ENCODE assay signal across 9 cellular contexts in genomic region chr12:54018608-54018984, GRCh38. TPM values are rescaled to one million over a fixed set of nuclear protein-coding genes. Genes with fewer than 3 reads are reported as not detected.
DNase-seq lines count a peak whose midpoint lies in the region; ATAC-seq and TF ChIP-seq lines count a peak whose summit lies in the region.
"Had no signal": no experiment of that assay in that cellular context is flagged by ENCODE, and none has a peak within 500 bp of the region (broad histone marks: within the 10 kb centered on the region; RNA-seq: fewer than 3 reads in every experiment).

No MANE protein-coding gene starts in this region.

- 4 to 5% (median 5%) methylated on average over 22 of the region's 22 CpGs for WGBS in psoas muscle, 3 donors

- ATAC-seq in psoas muscle (peak; percentile 6 to 18 (median 10)), HG02610 (IDR thresholded peaks at IDR 0.05; ENCODE audit: unreplicated experiment) (no peak)

- no peaks in the 10 kb centered on the region for H3K9me3 ChIP-seq in psoas muscle
- H3K9me3 ChIP-seq: sigmoid colon had no signal

- no peaks in the 10 kb centered on the region for H3K36me3 ChIP-seq in psoas muscle (ENCODE audit: insufficient read depth in 1 of 2, low read depth in 1 of 2)
- H3K36me3 ChIP-seq: sigmoid colon had no signal

- DNase-seq in GM12865 (ENCODE audit: low read depth), result no peak
- DNase-seq in NCI-H2227 (lab: John Stamatoyannopoulos, UW; ENCODE audit: unreplicated experiment), result peak; percentile 47
- DNase-seq in coronary artery (ENCODE audit: low spot score), result no peak
- DNase-seq in psoas muscle, result peak; percentile 70 to 86
- DNase-seq in KBM-7, result no peak
- DNase-seq in anterior cingulate cortex (lab: John Stamatoyannopoulos, UW), result no peak
- no peak for DNase-seq in central memory CD4-positive, alpha-beta T cell
- DNase-seq: sigmoid colon had no signal

- H3K27me3 ChIP-seq in psoas muscle (ENCODE audit: insufficient read depth in 3 of 3, low read length in 2 of 3), result peaks cover 0 to 9% (median 1%) of the 10 kb centered on the region in 3 donors

- H3K4me1 ChIP-seq in psoas muscle, result peaks cover 52% of the 10 kb centered on the region

- intact Hi-C loops in psoas muscle (cut with DNase I), result no loop called here

- TF ChIP-seq CTCF in GM12865 (IDR thresholded peaks at IDR 0.05; ENCODE audit: insufficient read depth, low read depth, low read length, missing control alignments) (no peak), coronary artery (IDR thresholded peaks at IDR 0.05) (no peak), psoas muscle (IDR thresholded peaks at IDR 0.05) (no peak)

- H3K27ac ChIP-seq in coronary artery, result no peak overlapping the region
- H3K27ac ChIP-seq in psoas muscle, result peak overlapping the region; percentile 99

- H3K4me3 ChIP-seq in GM12865 (ENCODE audit: low read depth, low read length), result peak overlapping the region; percentile 63
- peak overlapping the region; percentile 71 for H3K4me3 ChIP-seq in coronary artery
- peak overlapping the region; percentile 77 for H3K4me3 ChIP-seq in psoas muscle

- in situ Hi-C loops in KBM-7 (cut with MboI; ENCODE audit: low pct_unique_long_range_greater_than_20kb, low sequenced_read_pairs), result no loop called here

RNA-seq across cellular contexts. Expression of gene HOXC6, which starts 9.6 kb away (rescaled TPM):
- 10 to 100 TPM in 2 of 4 donors, 1 to 10 TPM in 2; 5.2 to 23.6 (median 12.5) TPM for total RNA-seq in psoas muscle
- polyA plus RNA-seq in psoas muscle, result 1 to 10 TPM; 2.2 to 9.5 (median 4.7) TPM
- total RNA-seq: sigmoid colon had no signal
- polyA plus RNA-seq: sigmoid colon had no signal

RNA-seq across cellular contexts. Expression of gene HOXC8, which starts 9.8 kb away (rescaled TPM):
- total RNA-seq in psoas muscle, result 10 to 100 TPM in 1 of 4 donors, 1 to 10 TPM in 3; 6.7 to 10.2 (median 9.0) TPM
- 1 to 10 TPM; 1.6 to 8.8 (median 3.3) TPM for polyA plus RNA-seq in psoas muscle
- total RNA-seq: sigmoid colon had no signal

RNA-seq across cellular contexts. Expression of gene HOXC5, which starts 14.3 kb away (rescaled TPM):
- 1 to 10 TPM in 2 of 4 donors, under 1 TPM in 2; 0.25 to 3.3 (median 1.1) TPM for total RNA-seq in psoas muscle
- polyA plus RNA-seq in psoas muscle, result under 1 TPM; 0.03 to 0.58 (median 0.04) TPM

RNA-seq across cellular contexts. Expression of gene HOXC9, which starts 18.6 kb away (rescaled TPM):
- total RNA-seq in psoas muscle, result 10 to 100 TPM in 2 of 4 donors, 1 to 10 TPM in 2; 6.4 to 14.6 (median 9.2) TPM
- polyA plus RNA-seq in psoas muscle, result 10 to 100 TPM in 2 of 3 donors, 1 to 10 TPM in 1; 8.8 to 31.1 (median 16.4) TPM
- total RNA-seq: sigmoid colon had no signal

RNA-seq across cellular contexts. Expression of gene HOXC10, which starts 33.6 kb away (rescaled TPM):
- 10 to 100 TPM in 2 of 4 donors, 1 to 10 TPM in 2; 3.0 to 79.4 (median 34.3) TPM for total RNA-seq in psoas muscle
- polyA plus RNA-seq in psoas muscle, result 100 to 1,000 TPM in 1 of 3 donors, 10 to 100 TPM in 2; 43.4 to 129 (median 74.1) TPM
- total RNA-seq: sigmoid colon had no signal
- polyA plus RNA-seq: sigmoid colon had no signal

Comparison
In these comparisons a context has a peak if more than half of its experiments do, and no peak if none do; other contexts are left out.
1. DNase-seq: peak in NCI-H2227 (single experiment) and psoas muscle (2 of 2); none in GM12865 (single experiment), coronary artery (single experiment), KBM-7 (single experiment), anterior cingulate cortex (0 of 58) and central memory CD4-positive, alpha-beta T cell (single experiment).
2. Peak in every context shown above with its lines, with median percentiles within 50 percentile points of each other: H3K4me3 ChIP-seq.